ENCODE assay signal across 8 cellular contexts in genomic region chr1:92584810-92585209, GRCh38.
A peak's percentile ranks its signal among the peaks of the same experiment; 100 is the strongest.
DNase-seq lines count a peak whose midpoint lies in the region; ATAC-seq and TF ChIP-seq lines count a peak whose summit lies in the region.
"Not testable (repeated sequence)": the region's sequence is repeated elsewhere in the genome, so short reads cannot be mapped to it uniquely, and the experiment has no call there.

No MANE protein-coding gene starts in this region.

- TF ChIP-seq CTCF in CD8-positive, alpha-beta T cell (IDR thresholded peaks at IDR 0.05), result not testable (repeated sequence)

- CTCF ChIA-PET in CD8-positive, alpha-beta T cell (lab: Charles Lee), result interaction anchor here (0.8 to 1.6 kb wide), 4 partner anchors 13 to 274 kb away, joined by 3 to 5 read pairs (median 3); no protein-coding TSS in a partner anchor

- peaks cover 22% of the 10 kb centered on the region for H3K4me1 ChIP-seq in CD8-positive, alpha-beta T cell (ENCODE audit: insufficient read depth, low read length)

- H3K36me3 Mint-ChIP-seq in CD8-positive, alpha-beta T cell; T-helper 17 cell (ENCODE audit: low read depth): not testable (repeated sequence)
- peaks cover 21% of the 10 kb centered on the region for H3K36me3 Mint-ChIP-seq in activated T-cell treated with anti-CD3 and anti-CD28 coated beads, Interleukin-2, amount 50 U/mL, for 24 hours (ENCODE audit: low read depth)
- peaks cover 37% of the 10 kb centered on the region for H3K36me3 Mint-ChIP-seq in activated naive CD8-positive, alpha-beta T cell treated with anti-CD3 and anti-CD28 coated beads for 36 hours

- not testable (repeated sequence) for H3K36me3 ChIP-seq in CD8-positive, alpha-beta T cell (ENCODE audit: insufficient read depth, low read length)

- H3K9me3 ChIP-seq in CD8-positive, alpha-beta T cell (ENCODE audit: low read length); T-helper 17 cell (ENCODE audit: control insufficient read depth, low read length, poor library complexity, severe bottlenecking): not testable (repeated sequence)

- not testable (repeated sequence) for H3K4me3 ChIP-seq in CD8-positive, alpha-beta T cell (ENCODE audit: low read depth, low read length)

- not testable (repeated sequence) for DNase-seq in CD8-positive, alpha-beta T cell; T-helper 17 cell; activated naive CD8-positive, alpha-beta T cell treated with anti-CD3 and anti-CD28 coated beads for 36 hours
- DNase-seq in activated T-cell treated with anti-CD3 and anti-CD28 coated beads, Interleukin-2, amount 50 U/mL, for 24 hours, result peak; percentile 47
- DNase-seq in iris pigment epithelial cell (ENCODE audit: low read depth), result peak; percentile 31
- peak; percentile 24 for DNase-seq in stimulated activated CD4-positive, alpha-beta T cell treated with anti-CD3 and anti-CD28 coated beads, Interleukin-15, amount 100 ng/mL, for 24 hours

- H3K4me3 Mint-ChIP-seq in CD8-positive, alpha-beta T cell; T-helper 17 cell; activated naive CD8-positive, alpha-beta T cell treated with anti-CD3 and anti-CD28 coated beads for 36 hours: not testable (repeated sequence)
- H3K4me3 Mint-ChIP-seq in activated T-cell treated with anti-CD3 and anti-CD28 coated beads, Interleukin-2, amount 50 U/mL, for 24 hours, result peak overlapping the region; percentile 72

- H3K27me3 Mint-ChIP-seq in CD8-positive, alpha-beta T cell (ENCODE audit: low read depth); T-helper 17 cell; activated T-cell treated with anti-CD3 and anti-CD28 coated beads, Interleukin-2, amount 50 U/mL, for 24 hours; activated naive CD8-positive, alpha-beta T cell treated with anti-CD3 and anti-CD28 coated beads for 36 hours: not testable (repeated sequence)

- POLR2A ChIA-PET in CD8-positive, alpha-beta T cell (lab: Charles Lee), result interaction anchor here (0.6 to 3.8 kb wide), 3 partner anchors 47 to 269 kb away, joined by 4 to 25 read pairs (median 4); no protein-coding TSS in a partner anchor

- H3K27ac Mint-ChIP-seq in CD8-positive, alpha-beta T cell, result peak overlapping the region; percentile 22
- H3K27ac Mint-ChIP-seq in T-helper 17 cell, result peak overlapping the region; percentile 37
- H3K27ac Mint-ChIP-seq in activated T-cell treated with anti-CD3 and anti-CD28 coated beads, Interleukin-2, amount 50 U/mL, for 24 hours, result peak overlapping the region; percentile 98
- peak overlapping the region; percentile 95 for H3K27ac Mint-ChIP-seq in activated naive CD8-positive, alpha-beta T cell treated with anti-CD3 and anti-CD28 coated beads for 36 hours

- H3K4me1 Mint-ChIP-seq in CD8-positive, alpha-beta T cell (ENCODE audit: low read depth), result peaks cover 57% of the 10 kb centered on the region
- H3K4me1 Mint-ChIP-seq in T-helper 17 cell, result peaks cover 13% of the 10 kb centered on the region
- H3K4me1 Mint-ChIP-seq in activated T-cell treated with anti-CD3 and anti-CD28 coated beads, Interleukin-2, amount 50 U/mL, for 24 hours (ENCODE audit: low read depth), result peaks cover 76% of the 10 kb centered on the region
- H3K4me1 Mint-ChIP-seq in activated naive CD8-positive, alpha-beta T cell treated with anti-CD3 and anti-CD28 coated beads for 36 hours, result peaks cover 67% of the 10 kb centered on the region

- ATAC-seq in CD8-positive, alpha-beta T cell; T-helper 17 cell: not testable (repeated sequence)
- ATAC-seq in GM21528 (IDR thresholded peaks at IDR 0.05; ENCODE audit: low FRiP score, unreplicated experiment), result peak; percentile 16
- ATAC-seq in HG03432 (IDR thresholded peaks at IDR 0.05; ENCODE audit: unreplicated experiment), result peak; percentile 21

- H3K9me3 Mint-ChIP-seq in CD8-positive, alpha-beta T cell; activated T-cell treated with anti-CD3 and anti-CD28 coated beads, Interleukin-2, amount 50 U/mL, for 24 hours: not testable (repeated sequence)
- peaks cover 16% of the 10 kb centered on the region for H3K9me3 Mint-ChIP-seq in activated naive CD8-positive, alpha-beta T cell treated with anti-CD3 and anti-CD28 coated beads for 36 hours

- not testable (repeated sequence) for H3K27ac ChIP-seq in CD8-positive, alpha-beta T cell (ENCODE audit: low read depth, low read length)

- intact Hi-C loops in CD8-positive, alpha-beta T cell (cut with DNase I, micrococcal nuclease), result loop anchor here (1.0 to 5.0 kb wide), 5 partner anchors 46 to 268 kb away; partner anchors contain the start of gene GFI1 (in 1 of the 2)

- not testable (repeated sequence) for H3K27me3 ChIP-seq in CD8-positive, alpha-beta T cell (ENCODE audit: insufficient read depth, low read length)

Comparison
In these comparisons a context has a peak if more than half of its experiments do, and no peak if none do; other contexts are left out.
1. H3K27ac Mint-ChIP-seq: peak in every context shown above with its lines; median percentile 98 in activated T-cell treated with anti-CD3 and anti-CD28 coated beads, Interleukin-2, amount 50 U/mL, for 24 hours; 95 in activated naive CD8-positive, alpha-beta T cell treated with anti-CD3 and anti-CD28 coated beads for 36 hours; 37 in T-helper 17 cell; 22 in CD8-positive, alpha-beta T cell.